1 cellular context compared by ENCODE assay signal in genomic region chr2:162111958-162112850, GRCh38.
A peak's percentile ranks its signal among the peaks of the same experiment; 100 is the strongest.
TF ChIP-seq lines count a peak whose summit lies in the region.

No MANE protein-coding gene starts in this region.

TF ChIP-seq in HepG2, 621 proteins besides CTCF, POLR2A, EP300 and RAD21 (continued from another document and continues in another):
- TF ChIP-seq ZNF276 (CRISPR knock-in tag; IDR thresholded peaks at IDR 0.05; ENCODE audit: low read depth): no peak
- no peak for TF ChIP-seq HNF1B (CRISPR knock-in tag; IDR thresholded peaks at IDR 0.05)
- TF ChIP-seq GFI1 (CRISPR knock-in tag; IDR thresholded peaks at IDR 0.05; ENCODE audit: borderline replicate concordance): peak; percentile 48; the same call in 1 of the 2 replicates
- no peak for TF ChIP-seq CENPX (CRISPR knock-in tag; IDR thresholded peaks at IDR 0.05)
- TF ChIP-seq SOX13 (IDR thresholded peaks at IDR 0.05): 0 out of 2 replicates have a peak, but pooled peaks have one; percentile 11
- peak in 1 of 2 experiments; percentile 88; a peak in 2 of 4 replicates for TF ChIP-seq SOX13 (CRISPR knock-in tag; conservative IDR thresholded peaks at IDR 0.05 in 1 of 2, IDR thresholded peaks at IDR 0.05 in 1 of 2)
- TF ChIP-seq U2AF2 (IDR thresholded peaks at IDR 0.05; ENCODE audit: low read depth, low read length): no peak
- no peak for TF ChIP-seq ZNF354B (CRISPR knock-in tag; IDR thresholded peaks at IDR 0.05)
- TF ChIP-seq TAF15 (IDR thresholded peaks at IDR 0.05; ENCODE audit: low read depth, low read length, poor library complexity, severe bottlenecking): no peak
- no peak for TF ChIP-seq ARNT2 (CRISPR knock-in tag; IDR thresholded peaks at IDR 0.05; ENCODE audit: low read depth)
- no peak for TF ChIP-seq HOXA7 (CRISPR knock-in tag; IDR thresholded peaks at IDR 0.05)
- no peak for TF ChIP-seq ONECUT2 (CRISPR knock-in tag; IDR thresholded peaks at IDR 0.05)
- TF ChIP-seq PCBP1 (IDR thresholded peaks at IDR 0.05; ENCODE audit: borderline replicate concordance, low read depth, low read length): no peak
- no peak for TF ChIP-seq ZNF629 (CRISPR knock-in tag; conservative IDR thresholded peaks at IDR 0.05)
- TF ChIP-seq ZNF770 (CRISPR knock-in tag; IDR thresholded peaks at IDR 0.05): no peak
- TF ChIP-seq CEBPG (CRISPR knock-in tag; IDR thresholded peaks at IDR 0.05): peak; percentile 89
- TF ChIP-seq ZNF670 (CRISPR knock-in tag; IDR thresholded peaks at IDR 0.05; ENCODE audit: borderline replicate concordance): no peak
- peak; percentile 67 for TF ChIP-seq TEAD3 (CRISPR knock-in tag; optimal IDR thresholded peaks at IDR 0.05; ENCODE audit: borderline replicate concordance)
- no peak for TF ChIP-seq RNF2 (conservative IDR thresholded peaks at IDR 0.05; ENCODE audit: low read depth)
- TF ChIP-seq KLF16 (CRISPR knock-in tag; IDR thresholded peaks at IDR 0.05): peak in 1 of 2 experiments; percentile 57; a peak in 1 of 4 replicates
- 0 out of 2 replicates have a peak, but pooled peaks have one; percentile 55 for TF ChIP-seq ATF7-NPFF (CRISPR knock-in tag; IDR thresholded peaks at IDR 0.05; ENCODE audit: low read depth)
- peak; percentile 81 for TF ChIP-seq BCL6 (CRISPR knock-in tag; IDR thresholded peaks at IDR 0.05)
- TF ChIP-seq ZNF441 (CRISPR knock-in tag; IDR thresholded peaks at IDR 0.05; ENCODE audit: borderline replicate concordance): no peak
- 0 out of 2 replicates have a peak, but pooled peaks have one; percentile 54 for TF ChIP-seq MLX (CRISPR knock-in tag; IDR thresholded peaks at IDR 0.05)
- TF ChIP-seq ZNF781 (CRISPR knock-in tag; IDR thresholded peaks at IDR 0.05; ENCODE audit: borderline replicate concordance, not compliant biosample characterization): no peak
- peak; percentile 86; the same call in 1 of the 2 replicates for TF ChIP-seq AHDC1 (CRISPR knock-in tag; IDR thresholded peaks at IDR 0.05; ENCODE audit: borderline replicate concordance)
- 0 out of 2 replicates have a peak, but pooled peaks have one; percentile 20 for TF ChIP-seq TGIF2 (CRISPR knock-in tag; IDR thresholded peaks at IDR 0.05)
- TF ChIP-seq TOE1 (CRISPR knock-in tag; IDR thresholded peaks at IDR 0.05): peak; percentile 26; the same call in 1 of the 2 replicates
- TF ChIP-seq KMT2A (CRISPR knock-in tag; IDR thresholded peaks at IDR 0.05): no peak
- TF ChIP-seq FLYWCH1 (CRISPR knock-in tag; IDR thresholded peaks at IDR 0.05): no peak
- no peak for TF ChIP-seq MYC (CRISPR knock-in tag; IDR thresholded peaks at IDR 0.05; ENCODE audit: borderline replicate concordance)
- peak; percentile 75 for TF ChIP-seq ZNF644 (CRISPR knock-in tag; IDR thresholded peaks at IDR 0.05; ENCODE audit: low read depth)
- 0 out of 2 replicates have a peak, but pooled peaks have one; percentile 22 for TF ChIP-seq SP5 (CRISPR knock-in tag; IDR thresholded peaks at IDR 0.05; ENCODE audit: borderline replicate concordance, low read depth)
- TF ChIP-seq ZNF124 (CRISPR knock-in tag; IDR thresholded peaks at IDR 0.05): no peak
- no peak for TF ChIP-seq ZNF737 (CRISPR knock-in tag; IDR thresholded peaks at IDR 0.05; ENCODE audit: borderline replicate concordance)
- TF ChIP-seq REST (IDR thresholded peaks at IDR 0.05; ENCODE audit: borderline replicate concordance in 1 of 2, low read depth in 1 of 2, low read length in 2 of 2): peak in 1 of 2 experiments; percentile 86; a peak in 3 of 4 replicates
- no peak for TF ChIP-seq RAD51 (IDR thresholded peaks at IDR 0.05; ENCODE audit: borderline replicate concordance)
- TF ChIP-seq NAIF1 (CRISPR knock-in tag; IDR thresholded peaks at IDR 0.05; ENCODE audit: borderline replicate concordance): 0 out of 2 replicates have a peak, but pooled peaks have one; percentile 92
- TF ChIP-seq MIER2 (CRISPR knock-in tag; IDR thresholded peaks at IDR 0.05): peak; percentile 88
- no peak for TF ChIP-seq TSC22D2 (CRISPR knock-in tag; IDR thresholded peaks at IDR 0.05; ENCODE audit: borderline replicate concordance)
- peak; percentile 82; the same call in 1 of the 2 replicates for TF ChIP-seq FOXK1 (CRISPR knock-in tag; IDR thresholded peaks at IDR 0.05; ENCODE audit: borderline replicate concordance, low read depth)
- TF ChIP-seq IKZF5 (CRISPR knock-in tag; IDR thresholded peaks at IDR 0.05): 0 out of 2 replicates have a peak, but pooled peaks have one; percentile 40
- peak; percentile 89 for TF ChIP-seq CEBPB (IDR thresholded peaks at IDR 0.05; ENCODE audit: borderline replicate concordance, low read depth, low read length)
- TF ChIP-seq FOXP4 (CRISPR knock-in tag; IDR thresholded peaks at IDR 0.05): peak; percentile 79
- no peak for TF ChIP-seq ZNF598 (CRISPR knock-in tag; IDR thresholded peaks at IDR 0.05; ENCODE audit: borderline replicate concordance)
